ENCODE assay signal across 11 cellular contexts in genomic region chr7:150402671-150403321, GRCh38. TPM values are rescaled to one million over a fixed set of nuclear protein-coding genes. Genes with fewer than 3 reads are reported as not detected.
DNase-seq lines count a peak whose midpoint lies in the region; ATAC-seq and TF ChIP-seq lines count a peak whose summit lies in the region.
"Had no signal": no experiment of that assay in that cellular context is flagged by ENCODE, and none has a peak within 500 bp of the region (broad histone marks: within the 10 kb centered on the region; RNA-seq: fewer than 3 reads in every experiment).

No MANE protein-coding gene starts in this region.

- H4K8ac ChIP-seq in H9 (replicated peaks; ENCODE audit: insufficient read length, low read depth, low read length) = no peak overlapping the region

- no peak overlapping the region for H2BK15ac ChIP-seq in H9 (ENCODE audit: low read depth, low read length)

- peak overlapping the region; percentile 21 to 61 for H3K4me3 Mint-ChIP-seq in H9

- H3K4me1 ChIP-seq in BLaER1 (peaks cover 50% of the 10 kb centered on the region), H9 (ENCODE audit: insufficient read depth, low read length) (peaks cover 46% of the 10 kb centered on the region), body of pancreas (peaks cover 57% of the 10 kb centered on the region), mucosa of rectum (ENCODE audit: control insufficient read depth in 2 of 2, insufficient read depth in 2 of 2, low read length in 2 of 2) (peaks cover 37 to 39% of the 10 kb centered on the region in 2 donors)

- peak overlapping the region; percentile 94 for H3K18ac ChIP-seq in H9 (ENCODE audit: insufficient read length, low read depth, low read length)

- TF ChIP-seq CTCF in H9 (conservative IDR thresholded peaks at IDR 0.05) = no peak
- no peak for TF ChIP-seq CTCF in body of pancreas (IDR thresholded peaks at IDR 0.05)

- H3K9me3 ChIP-seq in BLaER1 (no peaks in the 10 kb centered on the region), H9 (ENCODE audit: control insufficient read depth, low read depth, low read length) (no peaks in the 10 kb centered on the region), body of pancreas (no peaks in the 10 kb centered on the region), mucosa of rectum (ENCODE audit: control insufficient read depth in 2 of 2, low read length in 2 of 2) (no peaks in the 10 kb centered on the region)
- H3K9me3 ChIP-seq: MG63 had no signal

- peak overlapping the region; percentile 86; the same call in 1 of the 2 replicates for H3K4ac ChIP-seq in H9 (ENCODE audit: low read depth, low read length)

- H4K5ac ChIP-seq in H9 (ENCODE audit: insufficient read length, low read depth, low read length) = peak overlapping the region; percentile 82

- H2BK20ac ChIP-seq in H9 (ENCODE audit: low read depth, low read length, poor library complexity, severe bottlenecking) = no peak overlapping the region

- H3K27ac ChIP-seq in BLaER1 = peak overlapping the region; percentile 99
- peak overlapping the region; percentile 91 for H3K27ac ChIP-seq in H9 (ENCODE audit: insufficient read length, low read depth, low read length)
- H3K27ac ChIP-seq in body of pancreas = peak overlapping the region in 1 of 4 donors; percentile 7
- H3K27ac ChIP-seq in mucosa of rectum (ENCODE audit: low read depth in 2 of 2, low read length in 2 of 2) = peak overlapping the region; percentile 2 to 93

- H3K4me3 ChIP-seq in BLaER1 = no peak overlapping the region
- no peak overlapping the region for H3K4me3 ChIP-seq in body of pancreas
- peak overlapping the region in 1 of 2 donors; percentile 25 for H3K4me3 ChIP-seq in mucosa of rectum (ENCODE audit: low read length in 2 of 2)
- H3K4me3 ChIP-seq: lung, MG63 had no signal

- H3K56ac ChIP-seq in H9 (ENCODE audit: insufficient read length, low read depth, low read length) = peak overlapping the region; percentile 60

- H2AFZ ChIP-seq in H9 (ENCODE audit: low read length) = no peak overlapping the region

- WGBS in H9 (ENCODE audit: extremely low coverage, insufficient read length, low lambda C conversion rate) = no CpG with 5 or more reads among the region's 13 CpGs
- 62 to 76% methylated on average over 10 to 13 of the region's 13 CpGs for WGBS in body of pancreas, 2 donors

- DNase-seq in H9 = no peak
- peak; percentile 28 to 69 (median 54) for DNase-seq in body of pancreas
- no peak for DNase-seq in GF-D8 (lab: John Stamatoyannopoulos, UW)
- DNase-seq in epidermal melanocyte (ENCODE audit: insufficient read length, low spot score) = no peak
- no peak for DNase-seq in cortex of kidney (lab: John Stamatoyannopoulos, UW)
- DNase-seq: MG63, retina had no signal

- no peak overlapping the region for H3K23ac ChIP-seq in H9 (ENCODE audit: insufficient read length, low read depth, low read length)

- H3K9me3 Mint-ChIP-seq in H9 = no peaks in the 10 kb centered on the region; a peak in 1 of 5 replicates

- H3K14ac ChIP-seq in H9 (ENCODE audit: insufficient read depth, low read length) = peak overlapping the region; percentile 74

- peaks cover 80 to 81% of the 10 kb centered on the region in 2 experiments for H3K4me1 Mint-ChIP-seq in H9

- H3K27ac Mint-ChIP-seq in H9 = peak overlapping the region; percentile 99

- H3K36me3 ChIP-seq in BLaER1 = peaks cover 25% of the 10 kb centered on the region
- peaks cover 0 to 2% of the 10 kb centered on the region in 2 donors for H3K36me3 ChIP-seq in body of pancreas (replicated peaks in 1 of 2; ENCODE audit: insufficient read depth in 1 of 2, low read depth in 2 of 2)
- H3K36me3 ChIP-seq in mucosa of rectum (ENCODE audit: control insufficient read depth in 2 of 2, insufficient read depth in 2 of 2, low read length in 2 of 2) = peaks cover 5 to 6% of the 10 kb centered on the region in 2 donors
- H3K36me3 ChIP-seq: MG63 had no signal

- H4K20me1 ChIP-seq in BLaER1 (no peaks in the 10 kb centered on the region), H9 (ENCODE audit: control insufficient read depth, insufficient read depth, insufficient read length) (no peaks in the 10 kb centered on the region)

- peak in 1 of 3 donors; percentile 7 for TF ChIP-seq POLR2A in body of pancreas (IDR thresholded peaks at IDR 0.05)

- no peaks in the 10 kb centered on the region for H3K79me2 ChIP-seq in H9 (ENCODE audit: insufficient read depth, low read length)

- ATAC-seq in body of pancreas = no peak
- ATAC-seq in HG02610 (IDR thresholded peaks at IDR 0.05; ENCODE audit: unreplicated experiment) = no peak

- no peak overlapping the region for H3T11ph ChIP-seq in H9 (ENCODE audit: low read length)

- H2BK5ac ChIP-seq in H9 (ENCODE audit: insufficient read length, low read length) = peak overlapping the region; percentile 70

- H4K91ac ChIP-seq in H9 (ENCODE audit: insufficient read length, low read depth, low read length) = peak overlapping the region; percentile 72

- H2BK120ac ChIP-seq in H9 (ENCODE audit: low read depth, low read length, poor library complexity, severe bottlenecking) = no peak overlapping the region

- H3K27me3 Mint-ChIP-seq in H9 (ENCODE audit: low read depth) = no peaks in the 10 kb centered on the region

- peaks cover 15 to 19% (median 17%) of the 10 kb centered on the region in 3 experiments for H3K36me3 Mint-ChIP-seq in H9 (ENCODE audit: insufficient read depth in 1 of 3, low read depth in 3 of 3)

- intact Hi-C loops in body of pancreas (cut with DNase I) = loop anchor here (10.0 kb wide), 1 partner anchor 118 kb away; no protein-coding TSS in a partner anchor

- H3K9ac ChIP-seq in BLaER1 = no peak overlapping the region; the same call in 1 of the 2 replicates
- H3K9ac ChIP-seq in H9 (ENCODE audit: extremely low read depth, insufficient read length, low read length) = peak overlapping the region; percentile 1
- no peak overlapping the region for H3K9ac ChIP-seq in mucosa of rectum (ENCODE audit: low read depth in 1 of 2, low read length in 2 of 2)

- H2AK5ac ChIP-seq in H9 (ENCODE audit: insufficient read length, low read length) = peak overlapping the region; percentile 57

- H3K23me2 ChIP-seq in H9 (ENCODE audit: insufficient read length, low read depth, low read length, poor library complexity, severe bottlenecking) = peaks cover 8% of the 10 kb centered on the region

- H3K4me2 ChIP-seq in BLaER1 (peak overlapping the region; percentile 87), H9 (ENCODE audit: insufficient read depth, insufficient read length, low read length) (peak overlapping the region; percentile 2)

- H2BK12ac ChIP-seq in H9 (ENCODE audit: insufficient read length, low read depth, low read length) = peak overlapping the region; percentile 5

- H3K79me1 ChIP-seq in H9 (ENCODE audit: insufficient read depth, low read depth, low read length, poor library complexity, severe bottlenecking) = no peaks in the 10 kb centered on the region

- H3K27me3 ChIP-seq in BLaER1 (no peaks in the 10 kb centered on the region), H9 (ENCODE audit: insufficient read depth, low read length) (no peaks in the 10 kb centered on the region), body of pancreas (no peaks in the 10 kb centered on the region), mucosa of rectum (ENCODE audit: control insufficient read depth in 2 of 2, insufficient read depth in 2 of 2, low read length in 2 of 2) (no peaks in the 10 kb centered on the region)
- H3K27me3 ChIP-seq: MG63 had no signal

RNA-seq across cellular contexts. Expression of gene ZNF775, which starts 23.7 kb away (rescaled TPM):
- total RNA-seq in H9 (2021) (9.7 and 10.5 TPM in 2 replicates), body of pancreas (10 to 100 TPM in 1 of 2 donors, 1 to 10 TPM in 1; 6.0 to 10.2 TPM)

RNA-seq across cellular contexts. Expression of gene REPIN1, which starts 34.2 kb away (rescaled TPM):
- total RNA-seq in H9 (2021) = 105 and 106 TPM in 2 replicates
- total RNA-seq in body of pancreas = 100 to 1,000 TPM in 1 of 2 donors, 10 to 100 TPM in 1; 77.0 to 117 TPM

RNA-seq across cellular contexts. Expression of gene GIMAP8, which starts 47.6 kb away (rescaled TPM):
- total RNA-seq in H9 (2021) (not detected in 2 replicates), body of pancreas (1 to 10 TPM in 1 of 2 donors, under 1 TPM in 1; 0.99 to 5.4 TPM)

Comparison
In these comparisons a context has a peak if more than half of its experiments do, and no peak if none do; other contexts are left out.
1. DNase-seq: peak in body of pancreas (4 of 4); none in H9 (single experiment), GF-D8 (single experiment), epidermal melanocyte (single experiment) and cortex of kidney (single experiment).